In the genomic region with DNA sequence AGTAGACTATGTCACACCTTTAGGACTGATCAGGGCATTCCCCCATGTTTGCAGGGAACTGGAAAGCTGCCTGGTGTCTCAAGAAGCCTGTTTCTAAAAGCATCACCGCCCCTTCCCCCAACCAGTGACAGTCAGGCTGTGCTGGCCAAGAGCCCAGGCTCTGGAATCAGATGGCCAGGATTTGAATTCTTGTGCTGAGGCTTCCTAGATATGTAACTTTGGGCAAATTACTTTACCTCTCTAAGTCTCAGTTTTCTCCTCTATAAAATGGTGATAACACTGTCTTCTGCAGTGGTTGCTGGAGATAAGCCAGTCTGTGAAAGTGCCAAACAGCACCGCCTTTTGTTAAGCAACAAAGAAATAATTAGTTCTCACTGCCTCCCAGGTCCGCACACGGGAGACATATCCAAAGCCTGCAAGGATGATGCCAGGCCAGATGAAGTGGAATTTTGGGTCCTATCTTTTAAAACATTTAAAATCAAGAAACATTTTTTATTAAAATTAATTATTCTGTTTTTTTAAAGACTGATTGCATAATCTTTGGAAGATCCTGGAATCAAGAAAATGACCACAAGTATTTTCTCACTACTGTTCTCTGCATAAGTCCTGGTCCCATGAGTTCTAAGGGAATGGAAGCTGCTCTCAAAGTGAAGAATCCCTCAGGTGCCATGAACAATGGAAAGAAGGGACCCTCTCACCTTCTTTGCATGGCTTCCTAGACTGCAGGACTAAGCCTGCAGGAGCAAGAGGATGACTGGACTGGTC, we compare ENCODE assay signal across 1 cellular context.
TF ChIP-seq lines count a peak whose summit lies in the region.

No MANE protein-coding gene starts in this region.

TF ChIP-seq in HepG2, 621 proteins besides CTCF, POLR2A, EP300 and RAD21:
- TF ChIP-seq HNF1A (IDR thresholded peaks at IDR 0.05; ENCODE audit: low read depth) = no peak
- no peak for TF ChIP-seq HNF1A (CRISPR knock-in tag; IDR thresholded peaks at IDR 0.05; ENCODE audit: borderline replicate concordance)
- TF ChIP-seq GATAD2A (CRISPR knock-in tag; IDR thresholded peaks at IDR 0.05) = no peak
- TF ChIP-seq DBP (CRISPR knock-in tag; IDR thresholded peaks at IDR 0.05; ENCODE audit: not compliant biosample characterization) = no peak
- no peak for TF ChIP-seq ZNF12 (CRISPR knock-in tag; IDR thresholded peaks at IDR 0.05)
- TF ChIP-seq HNF1B (CRISPR knock-in tag; IDR thresholded peaks at IDR 0.05) = no peak
- TF ChIP-seq ZNF567 (CRISPR knock-in tag; IDR thresholded peaks at IDR 0.05; ENCODE audit: borderline replicate concordance) = no peak
- no peak for TF ChIP-seq NPAS2 (CRISPR knock-in tag; IDR thresholded peaks at IDR 0.05; ENCODE audit: borderline replicate concordance)
- TF ChIP-seq HIVEP1 (CRISPR knock-in tag; IDR thresholded peaks at IDR 0.05) = no peak
- no peak for TF ChIP-seq ZBED4 (CRISPR knock-in tag; IDR thresholded peaks at IDR 0.05; ENCODE audit: borderline replicate concordance)
- TF ChIP-seq LBX2 (CRISPR knock-in tag; IDR thresholded peaks at IDR 0.05; ENCODE audit: borderline replicate concordance) = no peak
